Comparison of ENCODE assay signal across 10 cellular contexts in the genomic region with DNA sequence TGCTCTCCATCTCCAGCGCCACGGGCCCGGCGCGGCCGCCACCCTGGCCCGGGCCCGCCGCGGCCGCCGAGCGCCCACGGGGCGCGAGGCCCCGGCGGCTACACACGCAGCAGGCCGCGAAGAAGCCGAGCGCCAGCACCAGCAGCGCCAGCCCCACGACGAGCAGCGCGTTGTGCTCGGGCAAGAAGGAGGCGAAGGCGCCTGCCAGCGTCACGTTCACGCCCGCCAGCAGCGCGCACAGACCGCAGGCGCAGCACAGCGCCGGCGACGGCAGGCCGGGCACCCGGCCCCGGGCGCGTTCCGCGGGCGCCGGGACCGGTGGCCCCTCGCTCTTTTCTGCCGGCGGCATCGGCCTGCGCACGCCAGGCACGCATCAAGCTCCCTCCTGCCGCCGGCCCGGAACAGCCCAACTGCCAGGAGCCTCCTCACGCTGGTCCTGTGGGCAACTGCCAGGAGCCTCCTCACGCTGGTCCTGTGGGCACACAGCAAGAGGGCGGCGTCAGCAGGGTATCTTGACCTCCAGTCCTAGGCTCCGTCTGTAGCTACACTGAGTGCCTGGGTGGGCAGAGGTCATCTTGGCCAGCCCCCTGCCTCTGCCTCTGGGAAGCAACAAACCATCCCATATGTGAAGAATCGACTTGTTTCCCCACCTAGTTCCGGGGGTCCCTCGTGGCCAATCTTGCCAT. TPM values are rescaled to one million over a fixed set of nuclear protein-coding genes. Genes with fewer than 3 reads are reported as not detected.
DNase-seq lines count a peak whose midpoint lies in the region; ATAC-seq and TF ChIP-seq lines count a peak whose summit lies in the region.
"Had no signal": no experiment of that assay in that cellular context is flagged by ENCODE, and none has a peak within 500 bp of the region (broad histone marks: within the 10 kb centered on the region; RNA-seq: fewer than 3 reads in every experiment).

No MANE protein-coding gene starts in this region.

- WGBS in esophagus squamous epithelium, 2 donors, result 34 to 58% methylated on average over 4 to 7 of the region's 71 CpGs

- peaks cover 0 to 2% (median 0%) of the 10 kb centered on the region in 5 donors for H3K9me3 Mint-ChIP-seq in CD8-positive, alpha-beta memory T cell

- TF ChIP-seq CTCF in esophagus squamous epithelium (IDR thresholded peaks at IDR 0.05), result no peak
- peak; percentile 28 for TF ChIP-seq CTCF in neural cell (IDR thresholded peaks at IDR 0.05; ENCODE audit: poor library complexity, severe bottlenecking)
- TF ChIP-seq CTCF in upper lobe of right lung (IDR thresholded peaks at IDR 0.05), result no peak

- no peak for TF ChIP-seq EP300 in neural cell (conservative IDR thresholded peaks at IDR 0.05; ENCODE audit: poor library complexity, severe bottlenecking)

- H3K27me3 ChIP-seq in CD8-positive, alpha-beta memory T cell (ENCODE audit: insufficient read depth, low read length, poor library complexity, severe bottlenecking), result peaks cover 3% of the 10 kb centered on the region
- H3K27me3 ChIP-seq in esophagus squamous epithelium, result peaks cover 0 to 84% (median 0%) of the 10 kb centered on the region in 4 donors
- H3K27me3 ChIP-seq in neural cell (ENCODE audit: insufficient read depth, low read depth, low read length), result peaks cover 57% of the 10 kb centered on the region
- H3K27me3 ChIP-seq in upper lobe of right lung, result peaks cover 29% of the 10 kb centered on the region

- peak overlapping the region; percentile 60 for H3K27ac ChIP-seq in CD8-positive, alpha-beta memory T cell (ENCODE audit: low read depth, low read length)
- H3K27ac ChIP-seq in esophagus squamous epithelium (peak overlapping the region; percentile 52 to 82 (median 70)), neural cell (ENCODE audit: low read length) (no peak overlapping the region), upper lobe of right lung (no peak overlapping the region)
- H3K27ac ChIP-seq: neutrophil had no signal

- no peaks in the 10 kb centered on the region for H3K36me3 ChIP-seq in CD8-positive, alpha-beta memory T cell (ENCODE audit: insufficient read depth, low read length)
- H3K36me3 ChIP-seq in esophagus squamous epithelium (no peaks in the 10 kb centered on the region), neural cell (ENCODE audit: insufficient read depth, low read length) (no peaks in the 10 kb centered on the region), upper lobe of right lung (no peaks in the 10 kb centered on the region)
- H3K36me3 ChIP-seq: HAP-1, neutrophil had no signal

- POLR2A ChIA-PET in CD8-positive, alpha-beta memory T cell (lab: Charles Lee), result interaction anchor here (1.0 to 1.6 kb wide), 4 partner anchors 62 to 192 kb away, joined by 3 to 4 read pairs (median 3); a partner anchor contains a TSS

- DNase-seq in CD8-positive, alpha-beta memory T cell, result peak; percentile 33 to 76 (median 53)
- DNase-seq in NCI-H1105 treated with DMSO at 0.1 percent for 48 hours (lab: John Stamatoyannopoulos, UW), result peak; percentile 68
- peak; percentile 54 to 70 for DNase-seq in activated T-cell treated with anti-CD3 and anti-CD28 coated beads, Interleukin-2, amount 50 U/mL, for 48 hours
- DNase-seq in esophagus squamous epithelium (lab: John Stamatoyannopoulos, UW), result no peak
- DNase-seq in upper lobe of right lung, result peak; percentile 75
- DNase-seq in RKO (ENCODE audit: low spot score), result no peak

- CTCF ChIA-PET in CD8-positive, alpha-beta memory T cell (lab: Charles Lee), result interaction anchor here (1.1 to 3.8 kb wide), 13 partner anchors 10 to 193 kb away, joined by 3 to 17 read pairs (median 4); a partner anchor contains a TSS

- no peaks in the 10 kb centered on the region for H3K9me2 ChIP-seq in neural cell (ENCODE audit: insufficient read depth, low read length)

- no peak overlapping the region for H2AFZ ChIP-seq in neural cell (ENCODE audit: low read depth, low read length)

- H3K79me2 ChIP-seq in neural cell (replicated peaks; ENCODE audit: insufficient read depth, low read length), result no peaks in the 10 kb centered on the region

- H3K27me3 Mint-ChIP-seq in CD8-positive, alpha-beta memory T cell, result peaks cover 4 to 12% of the 10 kb centered on the region in 2 donors

- H3K4me2 ChIP-seq in neural cell (ENCODE audit: low read length), result no peak overlapping the region

- peak overlapping the region; percentile 76 to 90 (median 88) for H3K4me3 Mint-ChIP-seq in CD8-positive, alpha-beta memory T cell

- peak overlapping the region; percentile 62 for H3K4me3 ChIP-seq in CD8-positive, alpha-beta memory T cell (ENCODE audit: low read length)
- H3K4me3 ChIP-seq in esophagus squamous epithelium (peak overlapping the region; percentile 22 to 67 (median 42)), neural cell (ENCODE audit: low read length) (peak overlapping the region; percentile 55), upper lobe of right lung (peak overlapping the region; percentile 33)
- H3K4me3 ChIP-seq: HAP-1 had no signal

- H3K36me3 Mint-ChIP-seq in CD8-positive, alpha-beta memory T cell, result no peaks in the 10 kb centered on the region

- no peaks in the 10 kb centered on the region for H4K20me1 ChIP-seq in neural cell (ENCODE audit: insufficient read depth)

- peak overlapping the region; percentile 77 to 98 (median 94) for H3K27ac Mint-ChIP-seq in CD8-positive, alpha-beta memory T cell

- peaks cover 9 to 16% (median 11%) of the 10 kb centered on the region in 3 donors for H3K4me1 Mint-ChIP-seq in CD8-positive, alpha-beta memory T cell

- TF ChIP-seq RAD21 in neural cell (conservative IDR thresholded peaks at IDR 0.05), result peak; percentile 4

- intact Hi-C loops in esophagus squamous epithelium (cut with DNase I), result loop anchor here (10.0 kb wide), 1 partner anchor 191 kb away; no protein-coding TSS in a partner anchor
- intact Hi-C loops in upper lobe of right lung (cut with DNase I), result no loop called here

- H3K9ac ChIP-seq in neural cell (ENCODE audit: low read length), result peak overlapping the region; percentile 50

- ATAC-seq in upper lobe of right lung, result peak; percentile 55
- ATAC-seq in HG03342 (IDR thresholded peaks at IDR 0.05; ENCODE audit: unreplicated experiment), result no peak

- no peaks in the 10 kb centered on the region for H3K9me3 ChIP-seq in CD8-positive, alpha-beta memory T cell (ENCODE audit: low read length)
- no peaks in the 10 kb centered on the region for H3K9me3 ChIP-seq in esophagus squamous epithelium
- H3K9me3 ChIP-seq in neural cell (ENCODE audit: low read length), result no peaks in the 10 kb centered on the region
- no peaks in the 10 kb centered on the region for H3K9me3 ChIP-seq in upper lobe of right lung
- H3K9me3 ChIP-seq: HAP-1, neutrophil had no signal

- TF ChIP-seq POLR2A in esophagus squamous epithelium (IDR thresholded peaks at IDR 0.05), result no peak

- peaks cover 11% of the 10 kb centered on the region for H3K4me1 ChIP-seq in CD8-positive, alpha-beta memory T cell (ENCODE audit: insufficient read depth, low read length)
- H3K4me1 ChIP-seq in esophagus squamous epithelium (peaks cover 3 to 34% (median 8%) of the 10 kb centered on the region in 3 donors), upper lobe of right lung (no peaks in the 10 kb centered on the region)
- H3K4me1 ChIP-seq: HAP-1 had no signal

- no peaks in the 10 kb centered on the region for H3F3A ChIP-seq in neural cell (ENCODE audit: insufficient read depth, low read length, poor library complexity, severe bottlenecking)

TF ChIP-seq in neural cell, 6 proteins besides CTCF, POLR2A, EP300 and RAD21:
- TF ChIP-seq TAF1 (IDR thresholded peaks at IDR 0.05; ENCODE audit: low read depth) (no peak), MXI1 (conservative IDR thresholded peaks at IDR 0.05; ENCODE audit: poor library complexity, severe bottlenecking) (no peak), SMC3 (conservative IDR thresholded peaks at IDR 0.05; ENCODE audit: poor library complexity) (peak; percentile 26), POLR2AphosphoS5 (IDR thresholded peaks at IDR 0.05) (peak; percentile 4)
TF ChIP-seq in neural cell: peak in this region for 2.

RNA-seq across cellular contexts. Expression of a gene that starts 18.1 kb away (rescaled TPM):
- total RNA-seq in CD8-positive, alpha-beta memory T cell, result not detected
- polyA plus RNA-seq in CD8-positive, alpha-beta memory T cell, result not detected
- total RNA-seq in esophagus squamous epithelium (not detected), upper lobe of right lung (not detected)
- not detected in 2 replicates for polyA plus RNA-seq in neural cell
- polyA minus RNA-seq in neural cell, result not detected in 2 replicates

RNA-seq across cellular contexts. Expression of a gene that starts 43.7 kb away (rescaled TPM):
- total RNA-seq in CD8-positive, alpha-beta memory T cell, result not detected
- polyA plus RNA-seq in CD8-positive, alpha-beta memory T cell, result not detected
- total RNA-seq in esophagus squamous epithelium (not detected), upper lobe of right lung (not detected)
- polyA plus RNA-seq in neural cell, result 0.28 TPM in 1 of 2 replicates, not detected in the other
- polyA minus RNA-seq in neural cell, result not detected in 2 replicates

Comparison
In these comparisons a context has a peak if more than half of its experiments do, and no peak if none do; other contexts are left out.
1. DNase-seq: peak in CD8-positive, alpha-beta memory T cell (5 of 5), NCI-H1105 treated with DMSO at 0.1 percent for 48 hours (single experiment), activated T-cell treated with anti-CD3 and anti-CD28 coated beads, Interleukin-2, amount 50 U/mL, for 48 hours (2 of 2) and upper lobe of right lung (single experiment); none in esophagus squamous epithelium (single experiment) and RKO (single experiment).
2. H3K27ac ChIP-seq: peak in CD8-positive, alpha-beta memory T cell (single experiment) and esophagus squamous epithelium (4 of 4); none in neural cell (single experiment) and upper lobe of right lung (single experiment).
3. Peak in every context shown above with its lines, with median percentiles within 50 percentile points of each other: H3K4me3 ChIP-seq.